12 cellular contexts compared by ENCODE assay signal in the genomic region with DNA sequence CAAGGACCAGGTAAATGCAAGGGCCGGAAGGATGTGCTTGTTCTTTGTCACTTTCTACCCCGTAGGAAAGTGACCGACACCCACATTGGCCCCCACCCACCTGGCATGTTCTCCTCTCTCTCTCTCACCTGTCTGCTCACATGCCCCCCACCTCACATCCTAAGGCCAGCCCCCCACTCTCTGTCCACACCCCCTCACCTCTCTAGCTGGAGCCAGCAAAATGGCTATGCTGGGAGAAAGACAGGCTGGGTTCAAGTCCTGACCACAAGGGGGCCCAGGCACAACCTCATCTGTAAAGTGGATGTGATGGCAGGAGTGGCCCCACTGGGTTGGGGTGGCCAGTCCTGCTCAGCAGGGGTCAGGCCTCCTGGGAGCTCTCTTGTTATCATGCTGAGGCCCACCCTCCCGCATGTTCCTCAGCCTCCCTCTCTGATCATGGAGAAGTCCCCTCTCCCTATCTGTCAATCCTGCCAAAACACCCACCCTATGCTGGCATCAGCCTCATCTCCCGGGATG. TPM values are rescaled to one million over a fixed set of nuclear protein-coding genes. Genes with fewer than 3 reads are reported as not detected.
DNase-seq lines count a peak whose midpoint lies in the region; ATAC-seq, FAIRE-seq and TF ChIP-seq lines count a peak whose summit lies in the region.
"Had no signal": no experiment of that assay in that cellular context is flagged by ENCODE, and none has a peak within 500 bp of the region (broad histone marks: within the 10 kb centered on the region; RNA-seq: fewer than 3 reads in every experiment).

No MANE protein-coding gene starts in this region.

- H4K20me1 ChIP-seq in SK-N-SH (ENCODE audit: insufficient read depth): no peaks in the 10 kb centered on the region

- CTCF ChIA-PET in AG04450 (lab: Charles Lee): no interaction called here
- CTCF ChIA-PET in SK-N-SH (lab: Yijun Ruan, JAX): interaction anchor here (0.6 to 4.7 kb wide), 17 partner anchors 10 to 223 kb away, joined by 3 to 59 read pairs (median 3); no protein-coding TSS in a partner anchor

- DNase-seq in AG04450 (ENCODE audit: low read depth, low spot score) (no peak), SK-N-SH (peak; percentile 60), iPS-NIHi7 (ENCODE audit: extremely low spot score) (peak; percentile 67), kidney (no peak), germinal center (ENCODE audit: low spot score) (no peak)
- DNase-seq in stimulated activated CD4-positive, alpha-beta T cell treated with anti-CD3 and anti-CD28 coated beads, Interleukin-4, amount 100 ng/mL, for 4 hours: no peak
- DNase-seq: left lung; stimulated activated naive CD4-positive, alpha-beta T cell had no signal

- H3K27me3 ChIP-seq in AG04450 (ENCODE audit: control insufficient read depth, insufficient read depth, low read length) (peaks cover 41% of the 10 kb centered on the region), SK-N-SH (ENCODE audit: insufficient read depth) (peaks cover 13% of the 10 kb centered on the region)

- H3K79me2 ChIP-seq in SK-N-SH (ENCODE audit: insufficient read depth): no peaks in the 10 kb centered on the region

- no peak overlapping the region for H3K4me2 ChIP-seq in SK-N-SH

- H3K27ac ChIP-seq in AG04450 (ENCODE audit: low read depth, low read length) (no peak overlapping the region), SK-N-SH (ENCODE audit: low read depth in 2 of 2, low read length in 1 of 2) (no peak overlapping the region), kidney (ENCODE audit: low read depth in 2 of 2, low read length in 2 of 2) (no peak overlapping the region)
- H3K27ac ChIP-seq: left lung had no signal

- H3K9me2 ChIP-seq in SK-N-SH: no peaks in the 10 kb centered on the region

- no peaks in the 10 kb centered on the region for H3K36me3 ChIP-seq in SK-N-SH (replicated peaks in 1 of 2; ENCODE audit: control insufficient read depth in 1 of 2, insufficient read depth in 2 of 2, low read length in 1 of 2)
- H3K36me3 ChIP-seq in kidney (ENCODE audit: control insufficient read depth in 1 of 2, insufficient read depth in 2 of 2, low read length in 2 of 2): no peaks in the 10 kb centered on the region
- H3K36me3 ChIP-seq: left lung had no signal

- no peak for FAIRE-seq in kidney (lab: Jason Lieb, UNC)
- FAIRE-seq: G401.6 had no signal

- POLR2A ChIA-PET in AG04450 (lab: Yijun Ruan, JAX) (no interaction called here), SK-N-SH (lab: Yijun Ruan, JAX) (no interaction called here)

- H2AFZ ChIP-seq in SK-N-SH (ENCODE audit: low read depth): no peak overlapping the region

- intact Hi-C loops in kidney (cut with DNase I): no loop called here

- no peaks in the 10 kb centered on the region; the same call in 1 of the 2 replicates for H3K9me3 ChIP-seq in AG04450 (ENCODE audit: control insufficient read depth, insufficient read depth, low read length)
- no peaks in the 10 kb centered on the region for H3K9me3 ChIP-seq in SK-N-SH
- H3K9me3 ChIP-seq in kidney (ENCODE audit: control insufficient read depth in 1 of 2, low read length in 2 of 2): no peaks in the 10 kb centered on the region
- H3K9me3 ChIP-seq: left lung had no signal

- peak; percentile 21; the same call in 1 of the 2 replicates for TF ChIP-seq CTCF in AG04450 (IDR thresholded peaks at IDR 0.05; ENCODE audit: low read depth, low read length)
- TF ChIP-seq CTCF in GM12873 (IDR thresholded peaks at IDR 0.05; ENCODE audit: insufficient read depth, low read depth, low read length, missing control alignments): peak; percentile 45
- no peak; the same call in 1 of the 2 replicates for TF ChIP-seq CTCF in SK-N-SH (IDR thresholded peaks at IDR 0.05)
- TF ChIP-seq CTCF in kidney (IDR thresholded peaks at IDR 0.05; ENCODE audit: borderline replicate concordance, extremely low read depth, insufficient read depth): no peak

- peak; percentile 21; the same call in 1 of the 2 replicates for TF ChIP-seq RAD21 in SK-N-SH (IDR thresholded peaks at IDR 0.05; ENCODE audit: low read length)

- H3K4me3 ChIP-seq in AG04450 (ENCODE audit: low read depth, low read length): no peak overlapping the region
- no peak overlapping the region for H3K4me3 ChIP-seq in SK-N-SH (ENCODE audit: low read depth in 2 of 2, low read length in 1 of 2)
- H3K4me3 ChIP-seq in kidney (ENCODE audit: low read length in 2 of 2): no peak overlapping the region
- H3K4me3 ChIP-seq: left lung had no signal

- TF ChIP-seq EP300 in SK-N-SH (IDR thresholded peaks at IDR 0.05; ENCODE audit: borderline replicate concordance in 1 of 2, low read depth in 1 of 2, low read length in 1 of 2): no peak

- no peaks in the 10 kb centered on the region for H3F3A ChIP-seq in SK-N-SH (replicated peaks; ENCODE audit: insufficient read depth)

- 51% methylated on average over 5 of the region's 5 CpGs for WGBS in SK-N-SH (ENCODE audit: low lambda C conversion rate)

- no peak overlapping the region for H3K9ac ChIP-seq in SK-N-SH
- no peak overlapping the region for H3K9ac ChIP-seq in kidney (ENCODE audit: low read length in 2 of 2)

- H3K4me1 ChIP-seq in SK-N-SH (ENCODE audit: control insufficient read depth in 1 of 2, insufficient read depth in 2 of 2, low read depth in 1 of 2, low read length in 1 of 2): peaks cover 0 to 7% of the 10 kb centered on the region in 2 experiments; a peak in 1 of 4 replicates
- H3K4me1 ChIP-seq in kidney (ENCODE audit: control insufficient read depth in 1 of 2, insufficient read depth in 1 of 2, low read depth in 1 of 2, low read length in 2 of 2): peaks cover 0 to 5% of the 10 kb centered on the region in 2 donors

- ATAC-seq in HG03571 (IDR thresholded peaks at IDR 0.05; ENCODE audit: unreplicated experiment): no peak
- ATAC-seq: left lung had no signal

TF ChIP-seq in SK-N-SH, 30 proteins besides CTCF, POLR2A, EP300 and RAD21:
- TF ChIP-seq FOXM1 (IDR thresholded peaks at IDR 0.05; ENCODE audit: low read depth) (no peak), GATA2 (CRISPR knock-in tag; IDR thresholded peaks at IDR 0.05) (no peak), FOSL2 (IDR thresholded peaks at IDR 0.05; ENCODE audit: borderline replicate concordance, low read depth) (no peak)

RNA-seq across cellular contexts. Expression of a gene that starts 1.7 kb away (rescaled TPM):
- polyA plus RNA-seq in AG04450 (2011; rRNA removed) (0.07 TPM in 1 of 2 replicates, not detected in the other), SK-N-SH (2012; rRNA removed) (0.08 and 0.21 TPM in 2 replicates), kidney (ENCODE audit: insufficient read depth, low read depth, low replicate concordance) (0.39 TPM)
- not detected in 2 replicates for polyA minus RNA-seq in AG04450 (2011; rRNA and poly(A)+ RNA removed)
- 0.08 and 0.22 TPM in 2 replicates for polyA plus RNA-seq in SK-N-SH (2012; cell fraction: cytosol; rRNA removed)
- 0.05 and 0.19 TPM in 2 replicates for polyA plus RNA-seq in SK-N-SH (2012; cell fraction: nucleus; rRNA removed)
- total RNA-seq in kidney: 0.82 TPM
- total RNA-seq: skeletal muscle tissue had no signal

Comparison
In these comparisons a context has a peak if more than half of its experiments do, and no peak if none do; other contexts are left out.
1. DNase-seq: peak in SK-N-SH (single experiment) and iPS-NIHi7 (single experiment); none in AG04450 (single experiment), stimulated activated CD4-positive, alpha-beta T cell treated with anti-CD3 and anti-CD28 coated beads, Interleukin-4, amount 100 ng/mL, for 4 hours (0 of 2), kidney (single experiment) and germinal center (single experiment).
2. CTCF ChIP-seq: peak in AG04450 (single experiment) and GM12873 (single experiment); none in SK-N-SH (single experiment) and kidney (single experiment).